8 cellular contexts compared by ENCODE assay signal in genomic region chr18:25352629-25353005, GRCh38. TPM values are rescaled to one million over a fixed set of nuclear protein-coding genes. Genes with fewer than 3 reads are reported as not detected.
DNase-seq lines count a peak whose midpoint lies in the region; ATAC-seq and TF ChIP-seq lines count a peak whose summit lies in the region.

No MANE protein-coding gene starts in this region.

- no peaks in the 10 kb centered on the region for H3K9me3 Mint-ChIP-seq in activated naive CD4-positive, alpha-beta T cell treated with anti-CD3 and anti-CD28 coated beads, Interleukin-2, amount 10 ng/mL, durations not matched to agents 7 days and 5 days
- H3K9me3 Mint-ChIP-seq in MCF 10A (ENCODE audit: unreplicated experiment), result no peaks in the 10 kb centered on the region
- no peaks in the 10 kb centered on the region for H3K9me3 Mint-ChIP-seq in type B pancreatic cell
- H3K9me3 Mint-ChIP-seq in activated CD8-positive, alpha-beta T cell treated with anti-CD3 and anti-CD28 coated beads for 36 hours, result peaks cover 1% of the 10 kb centered on the region

- no peak overlapping the region for H3K27ac Mint-ChIP-seq in activated naive CD4-positive, alpha-beta T cell treated with anti-CD3 and anti-CD28 coated beads, Interleukin-2, amount 10 ng/mL, durations not matched to agents 7 days and 5 days
- no peak overlapping the region for H3K27ac Mint-ChIP-seq in MCF 10A (ENCODE audit: low read depth, unreplicated experiment)
- H3K27ac Mint-ChIP-seq in type B pancreatic cell, result no peak overlapping the region
- H3K27ac Mint-ChIP-seq in activated CD8-positive, alpha-beta T cell treated with anti-CD3 and anti-CD28 coated beads for 36 hours, result no peak overlapping the region

- BruUV-seq in MCF 10A (replicated peaks; lab: Mats Ljungman, UMichigan), result no TSS peak

- 0% methylated on average over 3 of the region's 6 CpGs; no CpG with 5 or more reads in 1 of the 2 experiments for WGBS in mesodermal cell (ENCODE audit: insufficient coverage in 2 of 2), 2 experiments

- TF ChIP-seq CTCF in MCF 10A (IDR thresholded peaks at IDR 0.05; ENCODE audit: unreplicated experiment) (peak; percentile 4), type B pancreatic cell (conservative IDR thresholded peaks at IDR 0.05) (peak; percentile 29)
- no peak for TF ChIP-seq CTCF in activated CD8-positive, alpha-beta T cell treated with anti-CD3 and anti-CD28 coated beads for 36 hours (IDR thresholded peaks at IDR 0.05)

- CTCF ChIA-PET in activated naive CD4-positive, alpha-beta T cell treated with anti-CD3 and anti-CD28 coated beads, Interleukin-2, amount 10 ng/mL, durations not matched to agents 7 days and 5 days (lab: Charles Lee), result no interaction called here
- CTCF ChIA-PET in MCF 10A (lab: Yijun Ruan, JAX), result interaction anchor here (0.8 to 1.0 kb wide), 3 partner anchors 16 to 237 kb away, joined by 3 to 4 read pairs (median 4); no protein-coding TSS in a partner anchor
- CTCF ChIA-PET in activated CD8-positive, alpha-beta T cell treated with anti-CD3 and anti-CD28 coated beads for 36 hours (lab: Charles Lee), result no interaction called here

- intact Hi-C loops in MCF 10A (cut with micrococcal nuclease), result loop anchor here (5.0 kb wide), 1 partner anchor 955 kb away; the partner anchor contains the start of gene OSBPL1A
- intact Hi-C loops in activated CD8-positive, alpha-beta T cell treated with anti-CD3 and anti-CD28 coated beads for 36 hours (cut with micrococcal nuclease), result no loop called here

- H3K4me1 Mint-ChIP-seq in activated naive CD4-positive, alpha-beta T cell treated with anti-CD3 and anti-CD28 coated beads, Interleukin-2, amount 10 ng/mL, durations not matched to agents 7 days and 5 days, result peaks cover 14% of the 10 kb centered on the region
- H3K4me1 Mint-ChIP-seq in MCF 10A (ENCODE audit: insufficient read depth, unreplicated experiment) (peaks cover 5% of the 10 kb centered on the region), type B pancreatic cell (ENCODE audit: unreplicated experiment) (peaks cover 18% of the 10 kb centered on the region)
- peaks cover 9% of the 10 kb centered on the region for H3K4me1 Mint-ChIP-seq in activated CD8-positive, alpha-beta T cell treated with anti-CD3 and anti-CD28 coated beads for 36 hours (ENCODE audit: low read depth)

- DNase-seq in activated naive CD4-positive, alpha-beta T cell treated with anti-CD3 and anti-CD28 coated beads, Interleukin-2, amount 10 ng/mL, durations not matched to agents 7 days and 5 days, result no peak
- DNase-seq in activated naive CD4-positive, alpha-beta T cell treated with anti-CD3 and anti-CD28 coated beads, Interleukin-2, amount 50 U/mL, for 16 hours, result no peak
- DNase-seq in MCF 10A (ENCODE audit: unreplicated experiment), result peak; percentile 1
- DNase-seq in type B pancreatic cell (ENCODE audit: extremely low spot score, unreplicated experiment), result no peak
- DNase-seq in NCI-H446 treated with DMSO at 0.1 percent for 48 hours (lab: John Stamatoyannopoulos, UW), result no peak
- no peak for DNase-seq in activated CD8-positive, alpha-beta T cell treated with anti-CD3 and anti-CD28 coated beads for 36 hours
- no peak for DNase-seq in NCI-H2081 (lab: John Stamatoyannopoulos, UW)

- no peak for ATAC-seq in activated CD8-positive, alpha-beta T cell treated with anti-CD3 and anti-CD28 coated beads for 36 hours

- peak overlapping the region; percentile 11 for H3K4me3 Mint-ChIP-seq in activated naive CD4-positive, alpha-beta T cell treated with anti-CD3 and anti-CD28 coated beads, Interleukin-2, amount 10 ng/mL, durations not matched to agents 7 days and 5 days
- peak overlapping the region; percentile 75 for H3K4me3 Mint-ChIP-seq in MCF 10A (ENCODE audit: unreplicated experiment)
- H3K4me3 Mint-ChIP-seq in type B pancreatic cell, result peak overlapping the region; percentile 89
- H3K4me3 Mint-ChIP-seq in activated CD8-positive, alpha-beta T cell treated with anti-CD3 and anti-CD28 coated beads for 36 hours, result no peak overlapping the region

- H3K36me3 ChIP-seq in mesodermal cell (ENCODE audit: control insufficient read depth, insufficient read depth, low read length), result no peaks in the 10 kb centered on the region

- no peaks in the 10 kb centered on the region for H3K9me3 ChIP-seq in mesodermal cell (ENCODE audit: control insufficient read depth, low read length)

- H3K27ac ChIP-seq in mesodermal cell (ENCODE audit: low read depth, low read length, severe bottlenecking), result peak overlapping the region; percentile 36

- peaks cover 4% of the 10 kb centered on the region for H3K36me3 Mint-ChIP-seq in activated naive CD4-positive, alpha-beta T cell treated with anti-CD3 and anti-CD28 coated beads, Interleukin-2, amount 10 ng/mL, durations not matched to agents 7 days and 5 days
- H3K36me3 Mint-ChIP-seq in MCF 10A (ENCODE audit: insufficient read depth, unreplicated experiment) (no peaks in the 10 kb centered on the region), type B pancreatic cell (no peaks in the 10 kb centered on the region)
- peaks cover 3% of the 10 kb centered on the region for H3K36me3 Mint-ChIP-seq in activated CD8-positive, alpha-beta T cell treated with anti-CD3 and anti-CD28 coated beads for 36 hours (ENCODE audit: low read depth)

- H3K4me1 ChIP-seq in mesodermal cell (ENCODE audit: control insufficient read depth, insufficient read depth, low read length, poor library complexity, severe bottlenecking), result peaks cover 4% of the 10 kb centered on the region

- POLR2A ChIA-PET in MCF 10A (lab: Yijun Ruan, JAX), result no interaction called here
- POLR2A ChIA-PET in activated CD8-positive, alpha-beta T cell treated with anti-CD3 and anti-CD28 coated beads for 36 hours (lab: Charles Lee), result interaction anchor here (0.6 kb wide), 1 partner anchor 1557 kb away, joined by 3 read pairs; no protein-coding TSS in a partner anchor

- H3K4me3 ChIP-seq in mesodermal cell (ENCODE audit: extremely low read depth, insufficient read depth, low read length, poor library complexity, severe bottlenecking), result peak overlapping the region; percentile 50

- H3K27me3 Mint-ChIP-seq in activated naive CD4-positive, alpha-beta T cell treated with anti-CD3 and anti-CD28 coated beads, Interleukin-2, amount 10 ng/mL, durations not matched to agents 7 days and 5 days, result peaks cover 55% of the 10 kb centered on the region
- H3K27me3 Mint-ChIP-seq in MCF 10A (ENCODE audit: insufficient read depth, unreplicated experiment) (peaks cover 55% of the 10 kb centered on the region), type B pancreatic cell (peaks cover 56% of the 10 kb centered on the region)
- H3K27me3 Mint-ChIP-seq in activated CD8-positive, alpha-beta T cell treated with anti-CD3 and anti-CD28 coated beads for 36 hours, result peaks cover 53% of the 10 kb centered on the region

RNA-seq across cellular contexts. Expression of gene ZNF521, which starts 0.7 kb away (rescaled TPM):
- total RNA-seq in MCF 10A (2022) (not detected in 2 replicates), type B pancreatic cell (ENCODE audit: low replicate concordance) (5.3 and 75.1 TPM in 2 replicates)
- 40.7 TPM for polyA plus RNA-seq in mesodermal cell (2013, experiment 1 of 2)
- 32.4 TPM for polyA plus RNA-seq in mesodermal cell (2013, experiment 2 of 2)
- total RNA-seq in activated CD8-positive, alpha-beta T cell treated with anti-CD3 and anti-CD28 coated beads for 36 hours, result not detected
